11 cellular contexts compared by ENCODE assay signal in genomic region chr9:124972241-124972770, GRCh38. TPM values are rescaled to one million over a fixed set of nuclear protein-coding genes. Genes with fewer than 3 reads are reported as not detected.
DNase-seq lines count a peak whose midpoint lies in the region; ATAC-seq lines count a peak whose summit lies in the region.
"Had no signal": no experiment of that assay in that cellular context is flagged by ENCODE, and none has a peak within 500 bp of the region (broad histone marks: within the 10 kb centered on the region; RNA-seq: fewer than 3 reads in every experiment).

No MANE protein-coding gene starts in this region.

- H3K36me3 Mint-ChIP-seq in activated CD4-positive, alpha-beta memory T cell treated with anti-CD3 and anti-CD28 coated beads for 36 hours = peaks cover 8% of the 10 kb centered on the region
- peaks cover 13% of the 10 kb centered on the region for H3K36me3 Mint-ChIP-seq in activated CD4-positive, alpha-beta memory T cell treated with anti-CD3 and anti-CD28 coated beads, Interleukin-2, amount 10 ng/mL, durations not matched to agents 7 days and 5 days (ENCODE audit: low read depth)
- H3K36me3 Mint-ChIP-seq in activated naive CD4-positive, alpha-beta T cell treated with anti-CD3 and anti-CD28 coated beads, Interleukin-2, amount 50 U/mL, for 24 hours = peaks cover 10% of the 10 kb centered on the region
- peaks cover 37% of the 10 kb centered on the region for H3K36me3 Mint-ChIP-seq in activated T-helper 17 cell treated with anti-CD3 and anti-CD28 coated beads, Interleukin-2, amount 50 U/mL, for 72 hours (ENCODE audit: low read depth)
- H3K36me3 Mint-ChIP-seq in stimulated activated effector memory CD8-positive, alpha-beta T cell treated with anti-CD3 and anti-CD28 coated beads, Interleukin-12 subunit alpha, Interleukin-12 subunit beta, amount 100 ng/mL, for 72 hours = peaks cover 43% of the 10 kb centered on the region

- peaks cover 8% of the 10 kb centered on the region for H3K4me1 Mint-ChIP-seq in activated CD4-positive, alpha-beta memory T cell treated with anti-CD3 and anti-CD28 coated beads for 36 hours (ENCODE audit: low read depth)
- H3K4me1 Mint-ChIP-seq in activated CD4-positive, alpha-beta memory T cell treated with anti-CD3 and anti-CD28 coated beads, Interleukin-2, amount 10 ng/mL, durations not matched to agents 7 days and 5 days = peaks cover 4% of the 10 kb centered on the region
- H3K4me1 Mint-ChIP-seq in activated naive CD4-positive, alpha-beta T cell treated with anti-CD3 and anti-CD28 coated beads, Interleukin-2, amount 50 U/mL, for 24 hours = peaks cover 7% of the 10 kb centered on the region
- H3K4me1 Mint-ChIP-seq in activated T-helper 17 cell treated with anti-CD3 and anti-CD28 coated beads, Interleukin-2, amount 50 U/mL, for 72 hours = peaks cover 8% of the 10 kb centered on the region
- H3K4me1 Mint-ChIP-seq in stimulated activated effector memory CD8-positive, alpha-beta T cell treated with anti-CD3 and anti-CD28 coated beads, Interleukin-12 subunit alpha, Interleukin-12 subunit beta, amount 100 ng/mL, for 72 hours = peaks cover 9% of the 10 kb centered on the region
- H3K4me1 Mint-ChIP-seq: B cell had no signal

- POLR2A ChIA-PET in activated CD4-positive, alpha-beta memory T cell treated with anti-CD3 and anti-CD28 coated beads for 36 hours (lab: Charles Lee) = no interaction called here
- POLR2A ChIA-PET in activated CD4-positive, alpha-beta memory T cell treated with anti-CD3 and anti-CD28 coated beads, Interleukin-2, amount 10 ng/mL, durations not matched to agents 7 days and 5 days (lab: Charles Lee) = no interaction called here

- no peak overlapping the region for H3K4me3 Mint-ChIP-seq in activated CD4-positive, alpha-beta memory T cell treated with anti-CD3 and anti-CD28 coated beads for 36 hours
- H3K4me3 Mint-ChIP-seq in activated CD4-positive, alpha-beta memory T cell treated with anti-CD3 and anti-CD28 coated beads, Interleukin-2, amount 10 ng/mL, durations not matched to agents 7 days and 5 days = no peak overlapping the region
- H3K4me3 Mint-ChIP-seq in activated naive CD4-positive, alpha-beta T cell treated with anti-CD3 and anti-CD28 coated beads, Interleukin-2, amount 50 U/mL, for 24 hours = no peak overlapping the region
- no peak overlapping the region for H3K4me3 Mint-ChIP-seq in activated T-helper 17 cell treated with anti-CD3 and anti-CD28 coated beads, Interleukin-2, amount 50 U/mL, for 72 hours
- H3K4me3 Mint-ChIP-seq in stimulated activated effector memory CD8-positive, alpha-beta T cell treated with anti-CD3 and anti-CD28 coated beads, Interleukin-12 subunit alpha, Interleukin-12 subunit beta, amount 100 ng/mL, for 72 hours = no peak overlapping the region
- H3K4me3 Mint-ChIP-seq: B cell had no signal

- CTCF ChIA-PET in activated CD4-positive, alpha-beta memory T cell treated with anti-CD3 and anti-CD28 coated beads for 36 hours (lab: Charles Lee) = no interaction called here
- CTCF ChIA-PET in activated CD4-positive, alpha-beta memory T cell treated with anti-CD3 and anti-CD28 coated beads, Interleukin-2, amount 10 ng/mL, durations not matched to agents 7 days and 5 days (lab: Charles Lee) = no interaction called here

- peak; percentile 76 for ATAC-seq in activated T-helper 17 cell treated with anti-CD3 and anti-CD28 coated beads, Interleukin-2, amount 50 U/mL, for 72 hours (replicated peaks)
- ATAC-seq in stimulated activated effector memory CD8-positive, alpha-beta T cell treated with anti-CD3 and anti-CD28 coated beads, Interleukin-12 subunit alpha, Interleukin-12 subunit beta, amount 100 ng/mL, for 72 hours = peak; percentile 67
- ATAC-seq: HepG2 had no signal

- intact Hi-C loops in activated CD4-positive, alpha-beta memory T cell treated with anti-CD3 and anti-CD28 coated beads for 36 hours (cut with micrococcal nuclease) = no loop called here

- H3K27me3 Mint-ChIP-seq in activated CD4-positive, alpha-beta memory T cell treated with anti-CD3 and anti-CD28 coated beads for 36 hours = no peaks in the 10 kb centered on the region
- H3K27me3 Mint-ChIP-seq in activated CD4-positive, alpha-beta memory T cell treated with anti-CD3 and anti-CD28 coated beads, Interleukin-2, amount 10 ng/mL, durations not matched to agents 7 days and 5 days = no peaks in the 10 kb centered on the region
- no peaks in the 10 kb centered on the region for H3K27me3 Mint-ChIP-seq in activated naive CD4-positive, alpha-beta T cell treated with anti-CD3 and anti-CD28 coated beads, Interleukin-2, amount 50 U/mL, for 24 hours
- H3K27me3 Mint-ChIP-seq in activated T-helper 17 cell treated with anti-CD3 and anti-CD28 coated beads, Interleukin-2, amount 50 U/mL, for 72 hours = no peaks in the 10 kb centered on the region
- H3K27me3 Mint-ChIP-seq: B cell had no signal

- H3K9me3 Mint-ChIP-seq in activated CD4-positive, alpha-beta memory T cell treated with anti-CD3 and anti-CD28 coated beads for 36 hours = no peaks in the 10 kb centered on the region
- no peaks in the 10 kb centered on the region for H3K9me3 Mint-ChIP-seq in activated CD4-positive, alpha-beta memory T cell treated with anti-CD3 and anti-CD28 coated beads, Interleukin-2, amount 10 ng/mL, durations not matched to agents 7 days and 5 days
- no peaks in the 10 kb centered on the region for H3K9me3 Mint-ChIP-seq in activated naive CD4-positive, alpha-beta T cell treated with anti-CD3 and anti-CD28 coated beads, Interleukin-2, amount 50 U/mL, for 24 hours
- H3K9me3 Mint-ChIP-seq in activated T-helper 17 cell treated with anti-CD3 and anti-CD28 coated beads, Interleukin-2, amount 50 U/mL, for 72 hours = no peaks in the 10 kb centered on the region
- H3K9me3 Mint-ChIP-seq in stimulated activated effector memory CD8-positive, alpha-beta T cell treated with anti-CD3 and anti-CD28 coated beads, Interleukin-12 subunit alpha, Interleukin-12 subunit beta, amount 100 ng/mL, for 72 hours = no peaks in the 10 kb centered on the region

- DNase-seq in activated CD4-positive, alpha-beta memory T cell treated with anti-CD3 and anti-CD28 coated beads for 36 hours = no peak
- no peak for DNase-seq in activated CD4-positive, alpha-beta memory T cell treated with anti-CD3 and anti-CD28 coated beads, Interleukin-2, amount 10 ng/mL, durations not matched to agents 7 days and 5 days
- DNase-seq in activated naive CD4-positive, alpha-beta T cell treated with Interleukin-2 at 50 U/mL for 16 hours = no peak
- no peak for DNase-seq in stimulated activated effector memory CD8-positive, alpha-beta T cell treated with anti-CD3 and anti-CD28 coated beads, Interleukin-12 subunit alpha, Interleukin-12 subunit beta, amount 100 ng/mL, for 72 hours (ENCODE audit: low spot score in 2 of 2)
- no peak for DNase-seq in NCI-H187 treated with DMSO at 0.1 percent for 48 hours (lab: John Stamatoyannopoulos, UW)
- DNase-seq: Caco-2, GM23248 had no signal

- H3K27ac Mint-ChIP-seq in activated CD4-positive, alpha-beta memory T cell treated with anti-CD3 and anti-CD28 coated beads for 36 hours = peak overlapping the region; percentile 10
- no peak overlapping the region for H3K27ac Mint-ChIP-seq in activated CD4-positive, alpha-beta memory T cell treated with anti-CD3 and anti-CD28 coated beads, Interleukin-2, amount 10 ng/mL, durations not matched to agents 7 days and 5 days
- H3K27ac Mint-ChIP-seq in activated naive CD4-positive, alpha-beta T cell treated with anti-CD3 and anti-CD28 coated beads, Interleukin-2, amount 50 U/mL, for 24 hours = peak overlapping the region; percentile 18
- H3K27ac Mint-ChIP-seq in activated T-helper 17 cell treated with anti-CD3 and anti-CD28 coated beads, Interleukin-2, amount 50 U/mL, for 72 hours = no peak overlapping the region
- H3K27ac Mint-ChIP-seq in stimulated activated effector memory CD8-positive, alpha-beta T cell treated with anti-CD3 and anti-CD28 coated beads, Interleukin-12 subunit alpha, Interleukin-12 subunit beta, amount 100 ng/mL, for 72 hours = no peak overlapping the region
- H3K27ac Mint-ChIP-seq: B cell had no signal

RNA-seq across cellular contexts. Expression of gene GOLGA1, which starts 31.4 kb away (rescaled TPM):
- 10 to 100 TPM; 14.1 to 15.3 TPM for total RNA-seq in activated CD4-positive, alpha-beta memory T cell treated with anti-CD3 and anti-CD28 coated beads for 36 hours
- total RNA-seq in activated CD4-positive, alpha-beta memory T cell treated with anti-CD3 and anti-CD28 coated beads, Interleukin-2, amount 10 ng/mL, durations not matched to agents 7 days and 5 days = 10 to 100 TPM; 18.0 to 19.7 TPM
- total RNA-seq in activated T-helper 17 cell treated with anti-CD3 and anti-CD28 coated beads, Interleukin-2, amount 50 U/mL, for 72 hours = 10 to 100 TPM; 19.7 to 39.8 TPM

Comparison
In these comparisons a context has a peak if more than half of its experiments do, and no peak if none do; other contexts are left out.
1. H3K27ac Mint-ChIP-seq: peak in activated CD4-positive, alpha-beta memory T cell treated with anti-CD3 and anti-CD28 coated beads for 36 hours (single experiment) and activated naive CD4-positive, alpha-beta T cell treated with anti-CD3 and anti-CD28 coated beads, Interleukin-2, amount 50 U/mL, for 24 hours (single experiment); none in activated CD4-positive, alpha-beta memory T cell treated with anti-CD3 and anti-CD28 coated beads, Interleukin-2, amount 10 ng/mL, durations not matched to agents 7 days and 5 days (single experiment), activated T-helper 17 cell treated with anti-CD3 and anti-CD28 coated beads, Interleukin-2, amount 50 U/mL, for 72 hours (single experiment) and stimulated activated effector memory CD8-positive, alpha-beta T cell treated with anti-CD3 and anti-CD28 coated beads, Interleukin-12 subunit alpha, Interleukin-12 subunit beta, amount 100 ng/mL, for 72 hours (single experiment).